In the genomic region with DNA sequence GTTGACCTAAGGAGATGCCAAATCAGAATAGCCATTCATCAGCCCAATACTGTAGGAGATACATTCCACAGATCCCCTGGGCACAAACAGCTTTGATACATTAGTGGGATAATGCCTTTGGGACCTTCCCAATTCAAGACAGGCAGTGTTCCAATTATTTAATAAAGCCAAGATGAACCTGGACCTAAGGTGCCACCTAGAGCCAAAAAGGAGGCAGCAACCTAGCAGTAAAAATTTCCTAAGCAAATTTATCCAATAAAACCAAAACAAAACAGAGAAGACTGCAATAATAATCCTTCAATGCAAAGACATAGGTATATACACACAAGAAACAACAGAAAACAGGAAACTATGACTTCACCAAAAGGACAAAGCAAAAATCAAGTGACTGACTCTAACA, we compare ENCODE assay signal across 14 cellular contexts.
A peak's percentile ranks its signal among the peaks of the same experiment; 100 is the strongest.
DNase-seq lines count a peak whose midpoint lies in the region; ATAC-seq and TF ChIP-seq lines count a peak whose summit lies in the region.
"Had no signal": no experiment of that assay in that cellular context is flagged by ENCODE, and none has a peak within 500 bp of the region (broad histone marks: within the 10 kb centered on the region; RNA-seq: fewer than 3 reads in every experiment).

No MANE protein-coding gene starts in this region.

- no peaks in the 10 kb centered on the region for H3K27me3 Mint-ChIP-seq in H9 (ENCODE audit: low read depth)
- H3K27me3 Mint-ChIP-seq: progenitor cell of endocrine pancreas had no signal

- H3K4ac ChIP-seq in H9 (ENCODE audit: low read depth, low read length): no peak overlapping the region

- no peak overlapping the region for H4K8ac ChIP-seq in H9 (replicated peaks; ENCODE audit: insufficient read length, low read depth, low read length)

- H2BK12ac ChIP-seq in H9 (ENCODE audit: insufficient read length, low read depth, low read length): no peak overlapping the region

- no peak overlapping the region for H2BK120ac ChIP-seq in H9 (ENCODE audit: low read depth, low read length, poor library complexity, severe bottlenecking)

- no peak for ATAC-seq in GM18520 (IDR thresholded peaks at IDR 0.05; ENCODE audit: unreplicated experiment)
- ATAC-seq: naive thymus-derived CD4-positive, alpha-beta T cell had no signal

- no peak overlapping the region for H2BK20ac ChIP-seq in H9 (ENCODE audit: low read depth, low read length, poor library complexity, severe bottlenecking)

- H3K9me3 Mint-ChIP-seq in H9: no peaks in the 10 kb centered on the region
- H3K9me3 Mint-ChIP-seq: activated CD4-positive, alpha-beta memory T cell treated with anti-CD3 and anti-CD28 coated beads, Interleukin-2, amount 10 ng/mL, durations not matched to agents 7 days and 5 days had no signal

- H2AK5ac ChIP-seq in H9 (ENCODE audit: insufficient read length, low read length): no peak overlapping the region

- H3K4me2 ChIP-seq in H9 (ENCODE audit: insufficient read depth, insufficient read length, low read length): no peak overlapping the region

- H3K56ac ChIP-seq in H9 (ENCODE audit: insufficient read length, low read depth, low read length): no peak overlapping the region

- DNase-seq in AG10803 (ENCODE audit: low read depth) (peak; percentile 7), H9 (no peak), fibroblast of mammary gland (ENCODE audit: low read depth) (peak; percentile 12), NCI-H510A treated with DMSO at 0.1 percent for 48 hours (lab: John Stamatoyannopoulos, UW) (no peak), NCI-H146 (lab: John Stamatoyannopoulos, UW) (no peak)
- DNase-seq in activated CD4-positive, alpha-beta T cell treated with anti-CD3 and anti-CD28 coated beads for 48 hours: no peak
- DNase-seq: activated CD4-positive, alpha-beta memory T cell treated with anti-CD3 and anti-CD28 coated beads, Interleukin-2, amount 10 ng/mL, durations not matched to agents 7 days and 5 days; central memory CD4-positive, alpha-beta T cell; IMR-90; naive thymus-derived CD4-positive, alpha-beta T cell had no signal

- no peak overlapping the region for H3T11ph ChIP-seq in H9 (ENCODE audit: low read length)

- H3K18ac ChIP-seq in H9 (ENCODE audit: insufficient read length, low read depth, low read length): no peak overlapping the region

- H3K4me1 Mint-ChIP-seq in H9: peaks cover 12 to 15% of the 10 kb centered on the region in 2 experiments
- H3K4me1 Mint-ChIP-seq: activated CD4-positive, alpha-beta memory T cell treated with anti-CD3 and anti-CD28 coated beads, Interleukin-2, amount 10 ng/mL, durations not matched to agents 7 days and 5 days; B cell; naive thymus-derived CD4-positive, alpha-beta T cell had no signal

- no peaks in the 10 kb centered on the region for H4K20me1 ChIP-seq in H9 (ENCODE audit: control insufficient read depth, insufficient read depth, insufficient read length)

- no peak overlapping the region for H2AFZ ChIP-seq in H9 (ENCODE audit: low read length)

- no peak overlapping the region for H3K4me3 ChIP-seq in AG10803 (ENCODE audit: low read length)
- H3K4me3 ChIP-seq in fibroblast of mammary gland (ENCODE audit: control insufficient read depth, low read depth, low read length): no peak overlapping the region

- no peak overlapping the region for H4K5ac ChIP-seq in H9 (ENCODE audit: insufficient read length, low read depth, low read length)

- H3K36me3 Mint-ChIP-seq in H9 (ENCODE audit: insufficient read depth in 1 of 3, low read depth in 3 of 3): no peaks in the 10 kb centered on the region

- H2BK15ac ChIP-seq in H9 (ENCODE audit: low read depth, low read length): no peak overlapping the region

- H3K27me3 ChIP-seq in H9 (ENCODE audit: insufficient read depth, low read length): no peaks in the 10 kb centered on the region

- no peak overlapping the region for H3K4me3 Mint-ChIP-seq in H9
- H3K4me3 Mint-ChIP-seq: activated CD4-positive, alpha-beta memory T cell treated with anti-CD3 and anti-CD28 coated beads, Interleukin-2, amount 10 ng/mL, durations not matched to agents 7 days and 5 days; B cell; naive thymus-derived CD4-positive, alpha-beta T cell had no signal

- H2BK5ac ChIP-seq in H9 (ENCODE audit: insufficient read length, low read length): no peak overlapping the region

- H3K27ac ChIP-seq in H9 (ENCODE audit: insufficient read length, low read depth, low read length): no peak overlapping the region
- no peak overlapping the region for H3K27ac ChIP-seq in VCaP

- no peaks in the 10 kb centered on the region for H3K79me1 ChIP-seq in H9 (ENCODE audit: insufficient read depth, low read depth, low read length, poor library complexity, severe bottlenecking)

- H3K23me2 ChIP-seq in H9 (ENCODE audit: insufficient read length, low read depth, low read length, poor library complexity, severe bottlenecking): no peaks in the 10 kb centered on the region

- no peaks in the 10 kb centered on the region; the same call in 1 of the 2 replicates for H3K4me1 ChIP-seq in H9 (ENCODE audit: insufficient read depth, low read length)

- no peak overlapping the region for H3K27ac Mint-ChIP-seq in H9
- H3K27ac Mint-ChIP-seq: activated CD4-positive, alpha-beta memory T cell treated with anti-CD3 and anti-CD28 coated beads, Interleukin-2, amount 10 ng/mL, durations not matched to agents 7 days and 5 days; B cell; naive thymus-derived CD4-positive, alpha-beta T cell; progenitor cell of endocrine pancreas had no signal

- no peaks in the 10 kb centered on the region for H3K79me2 ChIP-seq in H9 (ENCODE audit: insufficient read depth, low read length)

- H3K9me3 ChIP-seq in H9 (ENCODE audit: control insufficient read depth, low read depth, low read length): no peaks in the 10 kb centered on the region

- peak; percentile 29 for TF ChIP-seq CTCF in AG10803 (conservative IDR thresholded peaks at IDR 0.05; ENCODE audit: low read length)
- TF ChIP-seq CTCF in H9 (conservative IDR thresholded peaks at IDR 0.05): peak; percentile 59
- peak; percentile 32; the same call in 1 of the 2 replicates for TF ChIP-seq CTCF in VCaP (conservative IDR thresholded peaks at IDR 0.05)
- peak; percentile 9 for TF ChIP-seq CTCF in fibroblast of mammary gland (conservative IDR thresholded peaks at IDR 0.05; ENCODE audit: control insufficient read depth, insufficient read depth, low read depth, low read length)

- H3K23ac ChIP-seq in H9 (ENCODE audit: insufficient read length, low read depth, low read length): no peak overlapping the region

- H4K91ac ChIP-seq in H9 (ENCODE audit: insufficient read length, low read depth, low read length): no peak overlapping the region

- H3K9ac ChIP-seq in H9 (ENCODE audit: extremely low read depth, insufficient read length, low read length): no peak overlapping the region

- H3K14ac ChIP-seq in H9 (ENCODE audit: insufficient read depth, low read length): no peak overlapping the region

Comparison
In these comparisons a context has a peak if more than half of its experiments do, and no peak if none do; other contexts are left out.
1. DNase-seq: peak in AG10803 (single experiment) and fibroblast of mammary gland (single experiment); none in H9 (single experiment), activated CD4-positive, alpha-beta T cell treated with anti-CD3 and anti-CD28 coated beads for 48 hours (single experiment), NCI-H510A treated with DMSO at 0.1 percent for 48 hours (single experiment) and NCI-H146 (single experiment).
2. CTCF ChIP-seq: peak in every context shown above with its lines; median percentile 59 in H9; 32 in VCaP; 29 in AG10803; 9 in fibroblast of mammary gland.